In the genomic region with DNA sequence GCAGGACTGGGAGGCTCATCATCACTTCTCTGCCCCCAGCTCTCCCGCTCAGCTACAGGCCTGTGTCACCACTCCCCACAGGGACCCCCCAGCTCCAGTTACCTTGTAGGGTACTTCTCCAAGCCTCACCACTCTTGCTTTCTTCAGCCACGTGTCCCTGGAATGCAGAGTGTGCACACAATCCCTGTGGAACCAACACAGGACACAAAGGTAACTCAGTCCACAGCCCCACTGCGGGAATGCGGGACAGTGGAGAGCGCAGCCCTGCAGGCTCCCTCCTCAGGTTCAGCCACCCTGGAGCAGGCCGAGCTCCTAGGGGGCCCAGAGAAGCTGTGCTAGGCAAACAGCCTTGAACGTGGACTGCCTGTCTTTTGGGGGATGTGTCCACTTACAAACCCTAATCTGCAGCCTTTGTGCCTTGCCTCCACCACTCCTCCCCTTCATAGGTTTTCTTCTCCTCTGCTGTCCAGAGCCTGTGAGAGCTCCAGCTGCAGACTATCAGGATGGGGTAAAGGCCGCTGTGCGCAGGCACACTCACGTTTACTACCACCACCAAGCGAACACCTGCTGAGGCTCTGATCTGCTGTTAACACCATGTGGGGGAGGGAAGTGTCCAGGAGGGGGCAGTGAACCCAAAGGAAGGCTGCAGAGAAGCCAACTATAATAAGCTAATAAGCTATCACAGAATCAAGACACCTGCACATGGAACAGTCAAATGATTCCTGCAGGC, we compare ENCODE assay signal across 11 cellular contexts. TPM values are rescaled to one million over a fixed set of nuclear protein-coding genes. Genes with fewer than 3 reads are reported as not detected.
DNase-seq lines count a peak whose midpoint lies in the region; ATAC-seq and TF ChIP-seq lines count a peak whose summit lies in the region.
"Had no signal": no experiment of that assay in that cellular context is flagged by ENCODE, and none has a peak within 500 bp of the region (broad histone marks: within the 10 kb centered on the region; RNA-seq: fewer than 3 reads in every experiment).

No MANE protein-coding gene starts in this region.

- TF ChIP-seq CTCF in A673 (conservative IDR thresholded peaks at IDR 0.05; ENCODE audit: low read depth, low read length), result peak; percentile 29
- TF ChIP-seq CTCF in DND-41 (IDR thresholded peaks at IDR 0.05; ENCODE audit: borderline replicate concordance, extremely low read depth, low read length, poor library complexity, severe bottlenecking), result peak; percentile 55
- TF ChIP-seq CTCF in fibroblast of mammary gland (conservative IDR thresholded peaks at IDR 0.05; ENCODE audit: control insufficient read depth, insufficient read depth, low read depth, low read length), result peak; percentile 29
- TF ChIP-seq CTCF in glutamatergic neuron (IDR thresholded peaks at IDR 0.05; ENCODE audit: partially characterized antibody, unreplicated experiment), result no peak

- no peak overlapping the region for H2AFZ ChIP-seq in DND-41 (ENCODE audit: low read depth, low read length)

- H3K9ac ChIP-seq in DND-41 (ENCODE audit: low read depth, low read length), result no peak overlapping the region

- POLR2A ChIA-PET in A673 (lab: Charles Lee; ENCODE audit: low non-redundant PET), result no interaction called here

- H3K4me3 Mint-ChIP-seq in glutamatergic neuron (ENCODE audit: unreplicated experiment), result no peak overlapping the region

- H3K4me1 ChIP-seq in A673 (ENCODE audit: insufficient read depth, low read length, poor library complexity, severe bottlenecking), result peaks cover 9% of the 10 kb centered on the region
- no peaks in the 10 kb centered on the region for H3K4me1 ChIP-seq in DND-41 (ENCODE audit: insufficient read depth, low read length)

- no peak overlapping the region for H3K27ac Mint-ChIP-seq in glutamatergic neuron (ENCODE audit: unreplicated experiment)

- no peaks in the 10 kb centered on the region for H3K27me3 ChIP-seq in A673 (replicated peaks; ENCODE audit: insufficient read depth, low read depth, low read length, poor library complexity)
- H3K27me3 ChIP-seq in DND-41 (ENCODE audit: insufficient read depth, low read length, poor library complexity), result no peaks in the 10 kb centered on the region
- H3K27me3 ChIP-seq: heart right ventricle had no signal

- no peak overlapping the region for H3K4me3 ChIP-seq in A673 (ENCODE audit: low read depth, low read length, poor library complexity, severe bottlenecking)
- no peak overlapping the region for H3K4me3 ChIP-seq in DND-41 (ENCODE audit: low read depth in 1 of 2, low read length in 2 of 2)
- no peak overlapping the region for H3K4me3 ChIP-seq in fibroblast of mammary gland (ENCODE audit: control insufficient read depth, low read depth, low read length)
- H3K4me3 ChIP-seq: heart right ventricle had no signal

- no peaks in the 10 kb centered on the region for H3K36me3 Mint-ChIP-seq in glutamatergic neuron (ENCODE audit: unreplicated experiment)

- no peak overlapping the region for H3K4me2 ChIP-seq in DND-41 (ENCODE audit: insufficient read depth, low read length)

- peaks cover 3% of the 10 kb centered on the region; the same call in 1 of the 2 replicates for H4K20me1 ChIP-seq in DND-41 (ENCODE audit: insufficient read depth, low read length)

- CTCF ChIA-PET in A673 (lab: Charles Lee), result no interaction called here

- peaks cover 2% of the 10 kb centered on the region for H3K27me3 Mint-ChIP-seq in glutamatergic neuron (ENCODE audit: unreplicated experiment)

- ATAC-seq in DND-41 (ENCODE audit: insufficient read depth, low read depth) (peak; percentile 63), HG03108 (IDR thresholded peaks at IDR 0.05; ENCODE audit: unreplicated experiment) (no peak)
- ATAC-seq: heart right ventricle had no signal

- H3K36me3 ChIP-seq in A673 (ENCODE audit: insufficient read depth, low read length, poor library complexity, severe bottlenecking) (peaks cover 16% of the 10 kb centered on the region), DND-41 (ENCODE audit: insufficient read depth, low read length) (peaks cover 60% of the 10 kb centered on the region)

- peaks cover 2% of the 10 kb centered on the region for H3K4me1 Mint-ChIP-seq in glutamatergic neuron (ENCODE audit: low read depth, unreplicated experiment)

- peaks cover 2% of the 10 kb centered on the region for H3K9me3 Mint-ChIP-seq in glutamatergic neuron (ENCODE audit: unreplicated experiment)

- H3K27ac ChIP-seq in A673 (ENCODE audit: low read depth, low read length, poor library complexity, severe bottlenecking) (no peak overlapping the region), DND-41 (ENCODE audit: low read length) (no peak overlapping the region)
- H3K27ac ChIP-seq: heart right ventricle had no signal

- DNase-seq in A673 (ENCODE audit: low spot score) (no peak), DND-41 (peak; percentile 33), OCI-M1 (lab: John Stamatoyannopoulos, UW) (peak; percentile 2), fibroblast of mammary gland (ENCODE audit: low read depth) (no peak), nucleus accumbens (lab: John Stamatoyannopoulos, UW) (no peak), glutamatergic neuron (no peak)
- no peak for DNase-seq in activated CD4-positive, alpha-beta T cell treated with anti-CD3 and anti-CD28 coated beads, Interleukin-2, amount 50 U/mL, for 4 hours
- DNase-seq: aorta, heart right ventricle, NCI-H446 treated with DMSO at 0.1 percent for 48 hours had no signal

- intact Hi-C loops in A673 (cut with micrococcal nuclease; ENCODE audit: unreplicated experiment), result no loop called here

- no peaks in the 10 kb centered on the region for H3K79me2 ChIP-seq in DND-41 (ENCODE audit: insufficient read depth, low read length)

- BruUV-seq in A673 (replicated peaks; lab: Mats Ljungman, UMichigan), result no TSS peak

- H3K9me3 ChIP-seq in A673 (ENCODE audit: low read depth, low read length, poor library complexity, severe bottlenecking), result no peaks in the 10 kb centered on the region
- no peaks in the 10 kb centered on the region for H3K9me3 ChIP-seq in DND-41 (ENCODE audit: insufficient read depth, low read length, severe bottlenecking)
- H3K9me3 ChIP-seq: heart right ventricle had no signal

RNA-seq across cellular contexts. Expression of gene XPC, which starts 26.0 kb away (rescaled TPM):
- total RNA-seq in A673 (2021) (57.2 and 58.2 TPM in 2 replicates), glutamatergic neuron (ENCODE audit: unreplicated experiment) (39.5 TPM)

RNA-seq across cellular contexts. Expression of gene LSM3, which starts 26.2 kb away (rescaled TPM):
- 24.3 and 29.4 TPM in 2 replicates for total RNA-seq in A673 (2021)
- 8.4 TPM for total RNA-seq in glutamatergic neuron (ENCODE audit: unreplicated experiment)

RNA-seq across cellular contexts. Expression of gene TMEM43, which starts 27.5 kb away (rescaled TPM):
- total RNA-seq in A673 (2021), result 50.8 and 55.6 TPM in 2 replicates
- total RNA-seq in glutamatergic neuron (ENCODE audit: unreplicated experiment), result 50.8 TPM

RNA-seq across cellular contexts. Expression of gene CHCHD4, which starts 27.7 kb away (rescaled TPM):
- 30.3 and 33.5 TPM in 2 replicates for total RNA-seq in A673 (2021)
- 9.4 TPM for total RNA-seq in glutamatergic neuron (ENCODE audit: unreplicated experiment)

Comparison
In these comparisons a context has a peak if more than half of its experiments do, and no peak if none do; other contexts are left out.
1. DNase-seq: peak in DND-41 (single experiment) and OCI-M1 (single experiment); none in A673 (single experiment), fibroblast of mammary gland (single experiment), activated CD4-positive, alpha-beta T cell treated with anti-CD3 and anti-CD28 coated beads, Interleukin-2, amount 50 U/mL, for 4 hours (0 of 2), nucleus accumbens (0 of 56) and glutamatergic neuron (single experiment).